9 cellular contexts compared by ENCODE assay signal in genomic region chr7:65477326-65477725, GRCh38.
A peak's percentile ranks its signal among the peaks of the same experiment; 100 is the strongest.
DNase-seq lines count a peak whose midpoint lies in the region; ATAC-seq and TF ChIP-seq lines count a peak whose summit lies in the region.
"Had no signal": no experiment of that assay in that cellular context is flagged by ENCODE, and none has a peak within 500 bp of the region (broad histone marks: within the 10 kb centered on the region; RNA-seq: fewer than 3 reads in every experiment).

No MANE protein-coding gene starts in this region.

- peaks cover 78 to 80% (median 79%) of the 10 kb centered on the region in 3 donors for H3K4me1 Mint-ChIP-seq in CD8-positive, alpha-beta memory T cell

- CTCF ChIA-PET in CD8-positive, alpha-beta memory T cell (lab: Charles Lee): no interaction called here

- no CpG with 5 or more reads among the region's 6 CpGs for WGBS in iPS DF 6.9 (ENCODE audit: insufficient coverage, insufficient read length)

- H3K36me3 Mint-ChIP-seq in CD8-positive, alpha-beta memory T cell: peaks cover 8 to 77% (median 24%) of the 10 kb centered on the region in 3 donors

- H3K27ac ChIP-seq in CD8-positive, alpha-beta memory T cell (ENCODE audit: low read depth, low read length): no peak overlapping the region
- H3K27ac ChIP-seq in SJCRH30 (no peak overlapping the region), iPS DF 6.9 (ENCODE audit: low read length) (no peak overlapping the region), gastrocnemius medialis (no peak overlapping the region)

- H3K27ac Mint-ChIP-seq in CD8-positive, alpha-beta memory T cell: peak overlapping the region; percentile 52 to 97 (median 90)

- H3K4me3 Mint-ChIP-seq in CD8-positive, alpha-beta memory T cell: peak overlapping the region in 5 of 7 donors; percentile 77 to 90 (median 85)

- DNase-seq in CD8-positive, alpha-beta memory T cell: no peak
- peak; percentile 21 for DNase-seq in HT-29 (ENCODE audit: low spot score)
- peak; percentile 23 to 54 for DNase-seq in SJCRH30
- DNase-seq in iPS DF 6.9 (ENCODE audit: low read depth, low spot score): peak; percentile 20
- DNase-seq in KBM-7: no peak
- no peak for DNase-seq in gastrocnemius medialis
- DNase-seq in effector CD8-positive, alpha-beta T cell (lab: John Stamatoyannopoulos, UW): no peak
- DNase-seq: activated CD4-positive, CD25-positive, alpha-beta regulatory T cell treated with anti-CD3 and anti-CD28 coated beads, Interleukin-2, amount 50 U/mL, for 72 hours had no signal

- H3K27me3 ChIP-seq in CD8-positive, alpha-beta memory T cell (ENCODE audit: insufficient read depth, low read length, poor library complexity, severe bottlenecking): no peaks in the 10 kb centered on the region
- H3K27me3 ChIP-seq in SJCRH30 (no peaks in the 10 kb centered on the region), iPS DF 6.9 (ENCODE audit: control insufficient read depth, insufficient read depth, low read length) (no peaks in the 10 kb centered on the region), gastrocnemius medialis (no peaks in the 10 kb centered on the region)

- H3K4me1 ChIP-seq in CD8-positive, alpha-beta memory T cell (ENCODE audit: insufficient read depth, low read length): peaks cover 29% of the 10 kb centered on the region
- no peaks in the 10 kb centered on the region for H3K4me1 ChIP-seq in SJCRH30
- no peaks in the 10 kb centered on the region for H3K4me1 ChIP-seq in iPS DF 6.9 (ENCODE audit: control insufficient read depth, insufficient read depth, low read length)
- H3K4me1 ChIP-seq in gastrocnemius medialis: no peaks in the 10 kb centered on the region

- no peaks in the 10 kb centered on the region for H3K9me3 ChIP-seq in CD8-positive, alpha-beta memory T cell (ENCODE audit: low read length)
- H3K9me3 ChIP-seq in SJCRH30 (replicated peaks): no peaks in the 10 kb centered on the region
- no peaks in the 10 kb centered on the region for H3K9me3 ChIP-seq in iPS DF 6.9 (ENCODE audit: control insufficient read depth, insufficient read depth, low read length)
- no peaks in the 10 kb centered on the region for H3K9me3 ChIP-seq in gastrocnemius medialis

- no peaks in the 10 kb centered on the region for H3K36me3 ChIP-seq in CD8-positive, alpha-beta memory T cell (ENCODE audit: insufficient read depth, low read length)
- H3K36me3 ChIP-seq in SJCRH30 (no peaks in the 10 kb centered on the region), iPS DF 6.9 (ENCODE audit: control insufficient read depth, insufficient read depth, low read length) (no peaks in the 10 kb centered on the region), gastrocnemius medialis (no peaks in the 10 kb centered on the region)

- no peak for TF ChIP-seq POLR2A in gastrocnemius medialis (IDR thresholded peaks at IDR 0.05)

- TF ChIP-seq CTCF in gastrocnemius medialis (IDR thresholded peaks at IDR 0.05 in 4 of 5, conservative IDR thresholded peaks at IDR 0.05 in 1 of 5): no peak

- H3K27me3 Mint-ChIP-seq in CD8-positive, alpha-beta memory T cell: no peaks in the 10 kb centered on the region

- in situ Hi-C loops in KBM-7 (cut with MboI; ENCODE audit: low pct_unique_long_range_greater_than_20kb, low sequenced_read_pairs) (no loop called here), gastrocnemius medialis (cut with MboI; ENCODE audit: low sequenced_read_pairs in 4 of 4) (no loop called here)

- ATAC-seq in GM19397 (IDR thresholded peaks at IDR 0.05; ENCODE audit: unreplicated experiment): no peak
- no peak for ATAC-seq in gastrocnemius medialis

- intact Hi-C loops in gastrocnemius medialis (cut with DNase I; ENCODE audit: low total_unique reads): no loop called here

- no peak overlapping the region for H3K4me3 ChIP-seq in CD8-positive, alpha-beta memory T cell (ENCODE audit: low read length)
- no peak overlapping the region for H3K4me3 ChIP-seq in SJCRH30
- H3K4me3 ChIP-seq in iPS DF 6.9 (ENCODE audit: low read length): no peak overlapping the region
- H3K4me3 ChIP-seq in gastrocnemius medialis: no peak overlapping the region

- H3K9me3 Mint-ChIP-seq in CD8-positive, alpha-beta memory T cell: peaks cover 1 to 79% (median 51%) of the 10 kb centered on the region in 5 donors

- POLR2A ChIA-PET in CD8-positive, alpha-beta memory T cell (lab: Charles Lee): no interaction called here

Comparison
In these comparisons a context has a peak if more than half of its experiments do, and no peak if none do; other contexts are left out.
1. DNase-seq: peak in HT-29 (single experiment), SJCRH30 (2 of 2) and iPS DF 6.9 (single experiment); none in CD8-positive, alpha-beta memory T cell (0 of 5), KBM-7 (single experiment), gastrocnemius medialis (0 of 2) and effector CD8-positive, alpha-beta T cell (single experiment).